In the genomic region with DNA sequence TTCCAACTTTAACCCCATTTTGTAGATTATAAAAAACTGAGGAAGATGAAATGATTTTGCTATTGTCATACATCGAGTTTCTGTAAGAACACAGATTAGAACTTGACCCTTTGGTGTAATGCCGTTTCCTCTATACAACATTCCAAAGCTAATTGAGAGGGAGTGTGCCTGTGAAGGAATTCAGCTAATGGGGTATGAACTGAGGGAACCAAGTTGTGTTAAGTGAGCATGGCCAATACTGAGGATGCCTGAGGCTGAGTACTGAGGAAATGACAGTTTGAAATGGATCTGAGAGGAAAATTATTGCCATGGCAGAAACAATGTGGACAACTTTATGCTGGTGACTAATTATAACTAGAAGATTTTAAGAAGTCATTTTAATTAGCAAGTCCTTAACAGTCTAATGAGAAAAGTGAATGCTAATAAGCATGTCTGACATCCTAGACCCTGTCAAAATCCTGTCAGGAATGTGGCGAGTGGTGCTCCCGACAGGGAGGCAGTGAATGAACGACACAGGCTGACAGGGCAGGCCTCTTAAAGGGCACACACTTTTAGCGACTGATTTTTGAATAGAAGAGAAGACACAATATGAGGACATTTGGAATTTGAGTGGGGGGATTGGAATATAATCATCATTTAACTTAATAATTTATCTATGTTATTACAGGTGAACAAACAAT, we compare ENCODE assay signal across 1 cellular context.
TF ChIP-seq lines count a peak whose summit lies in the region.

No MANE protein-coding gene starts in this region.

TF ChIP-seq in IMR-90, 13 proteins besides CTCF, POLR2A, EP300 and RAD21 (continued from another document):
- TF ChIP-seq, protein P1, sequence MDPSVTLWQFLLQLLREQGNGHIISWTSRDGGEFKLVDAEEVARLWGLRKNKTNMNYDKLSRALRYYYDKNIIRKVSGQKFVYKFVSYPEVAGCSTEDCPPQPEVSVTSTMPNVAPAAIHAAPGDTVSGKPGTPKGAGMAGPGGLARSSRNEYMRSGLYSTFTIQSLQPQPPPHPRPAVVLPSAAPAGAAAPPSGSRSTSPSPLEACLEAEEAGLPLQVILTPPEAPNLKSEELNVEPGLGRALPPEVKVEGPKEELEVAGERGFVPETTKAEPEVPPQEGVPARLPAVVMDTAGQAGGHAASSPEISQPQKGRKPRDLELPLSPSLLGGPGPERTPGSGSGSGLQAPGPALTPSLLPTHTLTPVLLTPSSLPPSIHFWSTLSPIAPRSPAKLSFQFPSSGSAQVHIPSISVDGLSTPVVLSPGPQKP (IDR thresholded peaks at IDR 0.05; ENCODE audit: borderline replicate concordance, low read depth, low read length): no peak
- TF ChIP-seq BHLHE40 (IDR thresholded peaks at IDR 0.05; ENCODE audit: low read depth, low read length) (no peak), RFX5 (IDR thresholded peaks at IDR 0.05; ENCODE audit: low read depth, low read length) (no peak)
